In the genomic region with DNA sequence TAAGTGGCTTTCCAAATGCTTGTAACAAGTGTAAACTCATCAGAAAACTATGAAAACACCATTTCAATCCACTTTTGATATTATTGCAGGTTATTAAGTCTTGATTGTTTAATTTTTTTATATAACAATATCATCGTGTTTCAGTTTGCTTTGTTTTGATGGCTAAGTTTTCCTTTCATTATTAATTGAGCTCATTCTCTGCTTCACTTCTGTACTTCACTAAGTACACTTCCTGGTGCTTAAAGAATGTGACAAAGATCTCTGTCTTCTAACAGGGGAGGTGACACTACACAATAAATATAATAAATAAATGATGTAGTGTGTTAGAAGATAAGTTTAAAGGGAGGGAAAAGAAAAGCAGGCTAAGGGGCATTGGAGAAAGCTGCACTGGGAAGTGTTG, we compare ENCODE assay signal across 1 cellular context.
TF ChIP-seq lines count a peak whose summit lies in the region.

No MANE protein-coding gene starts in this region.

TF ChIP-seq in SK-N-SH treated with all-trans-retinoic acid at 6 μM for 48 hours, 23 proteins besides CTCF, POLR2A, EP300 and RAD21 (continued from another document):
- TF ChIP-seq, protein P1, sequence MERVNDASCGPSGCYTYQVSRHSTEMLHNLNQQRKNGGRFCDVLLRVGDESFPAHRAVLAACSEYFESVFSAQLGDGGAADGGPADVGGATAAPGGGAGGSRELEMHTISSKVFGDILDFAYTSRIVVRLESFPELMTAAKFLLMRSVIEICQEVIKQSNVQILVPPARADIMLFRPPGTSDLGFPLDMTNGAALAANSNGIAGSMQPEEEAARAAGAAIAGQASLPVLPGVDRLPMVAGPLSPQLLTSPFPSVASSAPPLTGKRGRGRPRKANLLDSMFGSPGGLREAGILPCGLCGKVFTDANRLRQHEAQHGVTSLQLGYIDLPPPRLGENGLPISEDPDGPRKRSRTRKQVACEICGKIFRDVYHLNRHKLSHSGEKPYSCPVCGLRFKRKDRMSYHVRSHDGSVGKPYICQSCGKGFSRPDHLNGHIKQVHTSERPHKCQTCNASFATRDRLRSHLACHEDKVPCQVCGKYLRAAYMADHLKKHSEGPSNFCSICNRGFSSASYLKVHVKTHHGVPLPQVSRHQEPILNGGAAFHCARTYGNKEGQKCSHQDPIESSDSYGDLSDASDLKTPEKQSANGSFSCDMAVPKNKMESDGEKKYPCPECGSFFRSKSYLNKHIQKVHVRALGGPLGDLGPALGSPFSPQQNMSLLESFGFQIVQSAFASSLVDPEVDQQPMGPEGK (CRISPR knock-in tag; IDR thresholded peaks at IDR 0.05; ENCODE audit: borderline replicate concordance) = no peak
- TF ChIP-seq ZNF565 (CRISPR knock-in tag; conservative IDR thresholded peaks at IDR 0.05; ENCODE audit: low read depth) (no peak), PPARA (CRISPR knock-in tag; IDR thresholded peaks at IDR 0.05; ENCODE audit: borderline replicate concordance) (no peak), ZFP30 (CRISPR knock-in tag; IDR thresholded peaks at IDR 0.05) (no peak), ESRRG (CRISPR knock-in tag; IDR thresholded peaks at IDR 0.05) (no peak), ZFP3 (CRISPR knock-in tag; IDR thresholded peaks at IDR 0.05) (no peak), TOX (CRISPR knock-in tag; IDR thresholded peaks at IDR 0.05; ENCODE audit: borderline replicate concordance) (no peak), OSR1 (CRISPR knock-in tag; IDR thresholded peaks at IDR 0.05) (no peak), BACH2 (CRISPR knock-in tag; IDR thresholded peaks at IDR 0.05; ENCODE audit: borderline replicate concordance) (no peak), ZNF70 (CRISPR knock-in tag; IDR thresholded peaks at IDR 0.05) (no peak)
- TF ChIP-seq, protein P2, sequence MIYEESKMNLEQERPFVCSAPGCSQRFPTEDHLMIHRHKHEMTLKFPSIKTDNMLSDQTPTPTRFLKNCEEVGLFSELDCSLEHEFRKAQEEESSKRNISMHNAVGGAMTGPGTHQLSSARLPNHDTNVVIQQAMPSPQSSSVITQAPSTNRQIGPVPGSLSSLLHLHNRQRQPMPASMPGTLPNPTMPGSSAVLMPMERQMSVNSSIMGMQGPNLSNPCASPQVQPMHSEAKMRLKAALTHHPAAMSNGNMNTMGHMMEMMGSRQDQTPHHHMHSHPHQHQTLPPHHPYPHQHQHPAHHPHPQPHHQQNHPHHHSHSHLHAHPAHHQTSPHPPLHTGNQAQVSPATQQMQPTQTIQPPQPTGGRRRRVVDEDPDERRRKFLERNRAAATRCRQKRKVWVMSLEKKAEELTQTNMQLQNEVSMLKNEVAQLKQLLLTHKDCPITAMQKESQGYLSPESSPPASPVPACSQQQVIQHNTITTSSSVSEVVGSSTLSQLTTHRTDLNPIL (CRISPR knock-in tag; IDR thresholded peaks at IDR 0.05; ENCODE audit: low read depth) = no peak
